Comparison of ENCODE assay signal across 22 cellular contexts in the genomic region with DNA sequence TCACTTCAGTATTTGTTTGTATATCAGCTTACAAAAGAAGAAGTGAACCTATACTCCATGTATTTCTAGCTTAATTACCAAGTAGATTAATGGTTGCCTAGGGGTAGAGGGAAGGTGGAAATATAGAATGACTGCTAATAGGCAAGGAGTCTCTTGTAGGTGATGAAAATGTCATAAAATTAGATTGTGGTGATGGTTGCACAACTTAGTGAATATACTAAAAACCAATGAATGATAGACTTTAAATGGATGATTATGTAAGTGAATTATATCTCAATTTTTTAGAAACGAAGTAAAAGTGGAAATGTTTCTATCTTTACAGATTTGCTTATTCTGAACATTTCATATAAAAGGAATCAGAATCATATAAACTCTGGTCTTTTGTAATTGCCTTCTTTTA.
"Had no signal": no experiment of that assay in that cellular context is flagged by ENCODE, and none has a peak within 500 bp of the region (broad histone marks: within the 10 kb centered on the region; RNA-seq: fewer than 3 reads in every experiment).

No MANE protein-coding gene starts in this region.

- ATAC-seq: foreskin keratinocyte, gastroesophageal sphincter, heart left ventricle, left cardiac atrium, left lung, left ventricle myocardium superior, lower lobe of right lung, mucosa of descending colon had no signal

- FAIRE-seq: endothelial cell of umbilical vein, frontal cortex had no signal

- H2AFZ ChIP-seq: hepatocyte had no signal

- H3K79me2 ChIP-seq: hepatocyte had no signal

- DNase-seq: dermis blood vessel endothelial cell; dorsolateral prefrontal cortex; effector CD4-positive, alpha-beta T cell; effector memory CD4-positive, alpha-beta T cell; foreskin keratinocyte; heart left ventricle; hypothalamus; immature natural killer cell; islet precursor cell; left cardiac atrium; left lung; left ventricle myocardium superior; lower lobe of right lung; mesenchymal stem cell; mucosa of descending colon; naive B cell had no signal

- H3K4me3 ChIP-seq: coronary artery, dorsolateral prefrontal cortex, esophagus muscularis mucosa, gastroesophageal sphincter, heart left ventricle, hepatocyte, left lung, lower lobe of right lung, mucosa of descending colon had no signal

- H3K36me3 ChIP-seq: esophagus muscularis mucosa, gastroesophageal sphincter, heart left ventricle, left lung, lower lobe of right lung had no signal

- H3K4me1 ChIP-seq: esophagus muscularis mucosa, foreskin keratinocyte, gastroesophageal sphincter, heart left ventricle, left lung, lower lobe of right lung had no signal

- H3K9me3 ChIP-seq: gastroesophageal sphincter, mucosa of descending colon had no signal

- H3K4me2 ChIP-seq: hepatocyte had no signal

- H3K27ac ChIP-seq: coronary artery, dorsolateral prefrontal cortex, esophagus muscularis mucosa, foreskin keratinocyte, gastroesophageal sphincter, heart left ventricle, hepatocyte, left lung, lower lobe of right lung had no signal

- H3K27me3 ChIP-seq: esophagus muscularis mucosa, foreskin keratinocyte, gastroesophageal sphincter, heart left ventricle, hepatocyte, left lung had no signal
